17 cellular contexts compared by ENCODE assay signal in the genomic region with DNA sequence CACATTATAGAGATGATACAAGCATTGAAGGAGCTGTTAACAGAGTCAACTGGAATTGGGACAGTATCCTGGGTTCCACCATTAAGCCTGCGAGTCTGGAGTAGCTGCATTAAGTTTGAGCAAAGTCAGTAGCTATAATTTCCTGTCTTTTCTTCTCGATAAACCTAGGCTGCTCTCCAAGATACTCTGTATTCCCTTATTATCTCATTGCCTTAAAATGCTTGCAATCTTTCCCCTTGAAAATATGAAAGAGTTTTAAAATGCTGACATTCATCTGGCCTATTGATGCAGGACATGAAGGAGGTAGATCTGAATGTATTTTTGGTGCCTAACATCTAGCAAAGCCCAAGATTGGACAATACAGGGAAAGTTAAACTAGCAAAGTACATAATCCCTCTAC.
"Had no signal": no experiment of that assay in that cellular context is flagged by ENCODE, and none has a peak within 500 bp of the region (broad histone marks: within the 10 kb centered on the region; RNA-seq: fewer than 3 reads in every experiment).

No MANE protein-coding gene starts in this region.

- ATAC-seq: activated naive CD4-positive, alpha-beta T cell treated with anti-CD3 and anti-CD28 coated beads, Interleukin-2, amount 50 U/mL, for 72 hours; activated T-cell treated with anti-CD3 and anti-CD28 coated beads, Interleukin-2, amount 50 U/mL, for 72 hours; gastrocnemius medialis; heart left ventricle; left ventricle myocardium superior; sciatic nerve; stimulated activated naive B cell treated with anti-CD40 and anti-IgM and Interleukin-4, amounts not matched to agents 10 μg/mL and 1 μg/mL and 100 μg/mL, for 72 hours had no signal

- H3K4me3 Mint-ChIP-seq: activated T-cell treated with anti-CD3 and anti-CD28 coated beads, Interleukin-2, amount 50 U/mL, for 72 hours; immature natural killer cell; memory B cell; neural crest cell; stimulated activated naive B cell treated with anti-CD40 and anti-IgM and Interleukin-4, amounts not matched to agents 10 μg/mL and 1 μg/mL and 100 μg/mL, for 72 hours had no signal

- H3K9me3 Mint-ChIP-seq: activated naive CD4-positive, alpha-beta T cell treated with anti-CD3 and anti-CD28 coated beads, Interleukin-2, amount 50 U/mL, for 72 hours; activated T-cell treated with anti-CD3 and anti-CD28 coated beads, Interleukin-2, amount 50 U/mL, for 72 hours; immature natural killer cell; memory B cell; neural crest cell; stimulated activated naive B cell treated with anti-CD40 and anti-IgM and Interleukin-4, amounts not matched to agents 10 μg/mL and 1 μg/mL and 100 μg/mL, for 72 hours had no signal

- H3K27me3 ChIP-seq: cardiac muscle cell, dorsolateral prefrontal cortex, gastrocnemius medialis, heart left ventricle had no signal

- H3K27me3 Mint-ChIP-seq: memory B cell; stimulated activated naive B cell treated with anti-CD40 and anti-IgM and Interleukin-4, amounts not matched to agents 10 μg/mL and 1 μg/mL and 100 μg/mL, for 72 hours had no signal

- DNase-seq: activated CD4-positive, alpha-beta T cell treated with anti-CD3 and anti-CD28 coated beads for 1 hour; activated CD8-positive, alpha-beta memory T cell treated with anti-CD3 and anti-CD28 coated beads for 24 hours; activated CD8-positive, alpha-beta memory T cell treated with anti-CD3 and anti-CD28 coated beads, Interleukin-2, amount 50 U/mL, for 48 hours; activated gamma-delta T cell treated with Interleukin-2 at 50 U/mL for 16 hours; activated T-cell treated with anti-CD3 and anti-CD28 coated beads, Interleukin-2, amount 50 U/mL, for 72 hours; dorsolateral prefrontal cortex; gastrocnemius medialis; heart left ventricle; immature natural killer cell; left ventricle myocardium superior; stimulated activated naive B cell treated with anti-CD40 and anti-IgM and Interleukin-4, amounts not matched to agents 10 μg/mL and 1 μg/mL and 100 μg/mL, for 72 hours had no signal

- H3K27ac ChIP-seq: cardiac muscle cell, epithelial cell of prostate, gastrocnemius medialis, heart left ventricle had no signal

- H3K9me3 ChIP-seq: gastrocnemius medialis, heart left ventricle had no signal

- H3K4me3 ChIP-seq: cardiac muscle cell, dorsolateral prefrontal cortex, gastrocnemius medialis, heart left ventricle had no signal

- H3K27ac Mint-ChIP-seq: activated naive CD4-positive, alpha-beta T cell treated with anti-CD3 and anti-CD28 coated beads, Interleukin-2, amount 50 U/mL, for 72 hours; memory B cell; stimulated activated naive B cell treated with anti-CD40 and anti-IgM and Interleukin-4, amounts not matched to agents 10 μg/mL and 1 μg/mL and 100 μg/mL, for 72 hours had no signal

- H3K4me1 ChIP-seq: gastrocnemius medialis, heart left ventricle had no signal
